In the genomic region with DNA sequence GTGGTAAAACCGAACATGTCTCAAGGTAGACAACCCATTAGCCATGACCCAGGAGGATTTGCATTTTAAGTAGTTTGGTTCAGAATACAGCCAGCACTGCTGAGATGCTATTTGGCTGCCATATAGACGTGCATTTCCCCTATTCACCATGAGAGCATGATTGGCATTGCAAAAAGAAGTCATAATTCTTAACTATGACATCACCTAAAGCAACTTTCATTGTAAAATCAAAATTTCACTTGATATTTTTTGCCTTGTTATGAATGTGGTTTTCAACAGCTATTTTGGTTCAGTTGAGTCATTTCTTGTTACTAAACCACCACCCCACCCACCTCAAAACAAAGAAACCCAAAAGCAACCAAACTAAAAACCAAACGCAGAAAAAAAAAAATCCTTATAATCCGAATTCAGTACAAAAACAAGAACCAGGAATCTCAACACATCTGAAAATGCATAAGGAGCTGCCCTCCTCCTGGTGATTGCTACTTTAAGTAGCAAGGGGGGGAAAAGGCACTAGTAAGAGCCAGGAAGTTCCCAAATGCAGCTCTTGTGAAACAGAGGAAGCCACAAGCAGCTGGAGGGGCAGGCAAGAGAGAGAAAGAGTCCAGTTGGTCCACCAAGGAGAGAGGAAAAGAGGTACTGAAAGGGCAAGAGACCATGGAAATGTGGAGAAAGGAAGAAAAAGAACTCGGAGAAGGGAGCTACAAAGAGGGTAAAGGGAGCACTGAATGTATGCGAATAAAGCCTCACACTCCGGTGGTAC, we compare ENCODE assay signal across 12 cellular contexts. TPM values are rescaled to one million over a fixed set of nuclear protein-coding genes. Genes with fewer than 3 reads are reported as not detected.
DNase-seq lines count a peak whose midpoint lies in the region; ATAC-seq, FAIRE-seq and TF ChIP-seq lines count a peak whose summit lies in the region.
"Had no signal": no experiment of that assay in that cellular context is flagged by ENCODE, and none has a peak within 500 bp of the region (broad histone marks: within the 10 kb centered on the region; RNA-seq: fewer than 3 reads in every experiment).

No MANE protein-coding gene starts in this region.

- H2BK15ac ChIP-seq in mesenchymal stem cell (ENCODE audit: low read depth, poor library complexity, severe bottlenecking) = no peak overlapping the region

- intact Hi-C loops in HepG2 (cut with micrococcal nuclease; ENCODE audit: unreplicated experiment) (no loop called here), right lobe of liver (cut with DNase I) (no loop called here), ascending aorta (cut with DNase I) (no loop called here)

- H3K4ac ChIP-seq in mesenchymal stem cell (ENCODE audit: low read depth in 1 of 2, low read length in 2 of 2) = no peak overlapping the region

- H3K4me1 ChIP-seq in HepG2 (ENCODE audit: insufficient read depth, low read length) (no peaks in the 10 kb centered on the region), right lobe of liver (no peaks in the 10 kb centered on the region), ascending aorta (no peaks in the 10 kb centered on the region), mesenchymal stem cell (ENCODE audit: control insufficient read depth, insufficient read depth, low read depth, low read length) (no peaks in the 10 kb centered on the region), Karpas-422 (ENCODE audit: low read length) (no peaks in the 10 kb centered on the region)
- H3K4me1 ChIP-seq: BE2C had no signal

- H2BK12ac ChIP-seq in mesenchymal stem cell (ENCODE audit: low read length in 2 of 2) = no peak overlapping the region

- CTCF ChIA-PET in HepG2 (lab: Yijun Ruan, JAX; ENCODE audit: low intra/inter-chr PET ratio, low total read pairs) = no interaction called here

- H3K27ac ChIP-seq in HepG2 (ENCODE audit: extremely low read length, insufficient read depth, low read length) = no peak overlapping the region
- no peak overlapping the region for H3K27ac ChIP-seq in right lobe of liver
- H3K27ac ChIP-seq in ascending aorta = peak overlapping the region; percentile 50 to 55
- H3K27ac ChIP-seq in mesenchymal stem cell (ENCODE audit: low read length, poor library complexity, severe bottlenecking) = peak overlapping the region; percentile 44
- no peak overlapping the region for H3K27ac ChIP-seq in Karpas-422 (ENCODE audit: low read length)

- H4K20me1 ChIP-seq in HepG2 (ENCODE audit: insufficient read depth, low read length) (no peaks in the 10 kb centered on the region), Karpas-422 (ENCODE audit: insufficient read depth, low read depth, low read length) (no peaks in the 10 kb centered on the region)

- TF ChIP-seq CTCF in HepG2 (CRISPR knock-in tag; IDR thresholded peaks at IDR 0.05) (no peak), right lobe of liver (IDR thresholded peaks at IDR 0.05) (no peak), ascending aorta (IDR thresholded peaks at IDR 0.05) (no peak)

- H2BK120ac ChIP-seq in mesenchymal stem cell (ENCODE audit: low read depth, low read length) = no peak overlapping the region

- POLR2A ChIA-PET in HepG2 (lab: Yijun Ruan, JAX) = no interaction called here

- H3K9me2 ChIP-seq in Karpas-422 (replicated peaks; ENCODE audit: insufficient read depth, low read length) = no peaks in the 10 kb centered on the region; the same call in 1 of the 2 replicates

- no peak overlapping the region for H2BK5ac ChIP-seq in mesenchymal stem cell (ENCODE audit: low read depth, low read length, poor library complexity, severe bottlenecking)

- H3K9ac ChIP-seq in HepG2 (ENCODE audit: insufficient read depth, low read depth, low read length) (no peak overlapping the region), mesenchymal stem cell (ENCODE audit: low read length) (peak overlapping the region; percentile 83), Karpas-422 (ENCODE audit: low read length) (no peak overlapping the region)

- no peak overlapping the region for H2AK5ac ChIP-seq in mesenchymal stem cell (ENCODE audit: low read length, severe bottlenecking)

- H3K4me3 ChIP-seq in HepG2 (replicated peaks in 1 of 3; ENCODE audit: insufficient read depth in 1 of 3, low read depth in 2 of 3, low read length in 3 of 3) (no peak overlapping the region), right lobe of liver (no peak overlapping the region), ascending aorta (peak overlapping the region; percentile 48 to 67), mesenchymal stem cell (ENCODE audit: insufficient read depth in 1 of 2, low read depth in 1 of 2, low read length in 2 of 2) (peak overlapping the region in 1 of 2 experiments; percentile 78), Karpas-422 (ENCODE audit: low read length) (no peak overlapping the region)

- H3K79me2 ChIP-seq in HepG2 (ENCODE audit: insufficient read depth, low read length) (no peaks in the 10 kb centered on the region), Karpas-422 (ENCODE audit: low read length) (no peaks in the 10 kb centered on the region)

- DNase-seq in HepG2 (ENCODE audit: low spot score) (no peak), right lobe of liver (no peak), ascending aorta (ENCODE audit: low spot score in 2 of 2) (no peak), mesenchymal stem cell (peak; percentile 57), Karpas-422 (no peak), hypothalamus (lab: John Stamatoyannopoulos, UW) (no peak)
- DNase-seq: BE2C, NCI-H2081 treated with DMSO at 0.1 percent for 48 hours, T-helper 17 cell had no signal

- H3K36me3 ChIP-seq in HepG2 (replicated peaks in 1 of 2; ENCODE audit: control insufficient read depth in 1 of 2, insufficient read depth in 2 of 2, low read length in 2 of 2) = no peaks in the 10 kb centered on the region
- H3K36me3 ChIP-seq in right lobe of liver = no peaks in the 10 kb centered on the region
- no peaks in the 10 kb centered on the region for H3K36me3 ChIP-seq in ascending aorta
- no peaks in the 10 kb centered on the region for H3K36me3 ChIP-seq in mesenchymal stem cell (ENCODE audit: control insufficient read depth in 1 of 2, insufficient read depth in 2 of 2, low read depth in 1 of 2, low read length in 2 of 2)
- H3K36me3 ChIP-seq in Karpas-422 (ENCODE audit: insufficient read depth, low read length) = no peaks in the 10 kb centered on the region
- H3K36me3 ChIP-seq: BE2C had no signal

- TF ChIP-seq RAD21 in HepG2 (CRISPR knock-in tag; IDR thresholded peaks at IDR 0.05) = no peak

- H3K4me2 ChIP-seq in HepG2 (ENCODE audit: low read depth, low read length) (no peak overlapping the region), mesenchymal stem cell (ENCODE audit: low read length, poor library complexity, severe bottlenecking) (peak overlapping the region; percentile 77), Karpas-422 (ENCODE audit: low read depth, low read length, poor library complexity, severe bottlenecking) (no peak overlapping the region)

- no peak overlapping the region for H3K14ac ChIP-seq in mesenchymal stem cell (ENCODE audit: low read length in 2 of 2)

- TF ChIP-seq POLR2A in HepG2 (IDR thresholded peaks at IDR 0.05; ENCODE audit: insufficient read depth in 1 of 2, low read depth in 2 of 2, low read length in 2 of 2) (no peak), right lobe of liver (IDR thresholded peaks at IDR 0.05) (no peak)

- no peak for FAIRE-seq in HepG2 (lab: Jason Lieb, UNC)
- FAIRE-seq: endothelial cell of umbilical vein had no signal

- TF ChIP-seq EP300 in HepG2 (IDR thresholded peaks at IDR 0.05; ENCODE audit: low read depth in 2 of 2, low read length in 2 of 2) = no peak
- TF ChIP-seq EP300 in HepG2 (CRISPR knock-in tag; IDR thresholded peaks at IDR 0.05; ENCODE audit: borderline replicate concordance) = no peak

- no peak overlapping the region for H3K23ac ChIP-seq in mesenchymal stem cell (ENCODE audit: low read length in 2 of 2)

- H2AFZ ChIP-seq in HepG2 (ENCODE audit: low read length) (no peak overlapping the region), mesenchymal stem cell (ENCODE audit: low read depth, low read length) (no peak overlapping the region), Karpas-422 (ENCODE audit: low read length) (no peak overlapping the region)

- no peak overlapping the region for H4K91ac ChIP-seq in mesenchymal stem cell (ENCODE audit: low read length)

- BruUV-seq in HepG2 (replicated peaks; lab: Mats Ljungman, UMichigan) = no TSS peak

- 33% methylated on average over 7 of the region's 7 CpGs for WGBS in HepG2 (ENCODE audit: low lambda C conversion rate)
- WGBS in right lobe of liver (ENCODE audit: insufficient coverage, low coverage, low lambda C conversion rate, missing lambda C conversion rate) = 23% methylated on average over 7 of the region's 7 CpGs
- WGBS in mesenchymal stem cell = 33% methylated on average over 1 of the region's 7 CpGs

- H3K27me3 ChIP-seq in HepG2 (ENCODE audit: control insufficient read depth in 1 of 2, insufficient read depth in 2 of 2, low read length in 2 of 2) (no peaks in the 10 kb centered on the region), right lobe of liver (peaks cover 0 to 22% of the 10 kb centered on the region in 2 donors), ascending aorta (no peaks in the 10 kb centered on the region), mesenchymal stem cell (ENCODE audit: control insufficient read depth in 1 of 2, insufficient read depth in 1 of 2, low read length in 2 of 2) (no peaks in the 10 kb centered on the region), Karpas-422 (ENCODE audit: low read length) (no peaks in the 10 kb centered on the region)
- H3K27me3 ChIP-seq: BE2C had no signal

- H3K79me1 ChIP-seq in mesenchymal stem cell (replicated peaks; ENCODE audit: low read length, poor library complexity, severe bottlenecking) = peaks cover 2% of the 10 kb centered on the region

- no peak overlapping the region for H3K18ac ChIP-seq in mesenchymal stem cell (ENCODE audit: low read depth in 1 of 2, low read length in 2 of 2)

- H4K8ac ChIP-seq in mesenchymal stem cell (ENCODE audit: low read length) = no peak overlapping the region

- in situ Hi-C loops in HepG2 (cut with HindIII; ENCODE audit: extremely low pct_ligation_motif_present, low pct_unique_long_range_greater_than_20kb) = no loop called here

- H3K9me3 ChIP-seq in HepG2 (ENCODE audit: low read length) (peaks cover 18% of the 10 kb centered on the region), right lobe of liver (no peaks in the 10 kb centered on the region), ascending aorta (no peaks in the 10 kb centered on the region), mesenchymal stem cell (ENCODE audit: control insufficient read depth, low read length) (no peaks in the 10 kb centered on the region), Karpas-422 (ENCODE audit: low read length) (peaks cover 20% of the 10 kb centered on the region)
- H3K9me3 ChIP-seq: BE2C had no signal

- ATAC-seq in HepG2 (no peak), right lobe of liver (no peak), HG03095 (IDR thresholded peaks at IDR 0.05; ENCODE audit: unreplicated experiment) (no peak), GM21576 (IDR thresholded peaks at IDR 0.05; ENCODE audit: unreplicated experiment) (no peak)
- ATAC-seq: T-helper 17 cell had no signal

RNA-seq across cellular contexts. Expression of a gene that starts 3.1 kb away (rescaled TPM):
- not detected in 2 replicates for total RNA-seq in HepG2 (2016; rRNA removed; fragmentation: Illumina TruSeq; extraction: Trizol)
- not detected in 2 replicates for total RNA-seq in HepG2 (2016; cell fraction: cytosol; rRNA removed; fragmentation: Illumina TruSeq; extraction: Trizol; ENCODE audit: low read depth)
- not detected in 2 replicates for total RNA-seq in HepG2 (2016; cell fraction: insoluble cytoplasmic fraction; rRNA removed; fragmentation: Illumina TruSeq; extraction: Trizol)
- total RNA-seq in HepG2 (2016; cell fraction: membrane; rRNA removed; fragmentation: Illumina TruSeq; extraction: Trizol) = not detected in 2 replicates
- total RNA-seq in HepG2 (2016; cell fraction: nucleus; rRNA removed; fragmentation: Illumina TruSeq; extraction: Trizol) = not detected in 2 replicates
- not detected in 2 replicates for polyA plus RNA-seq in HepG2 (2011; rRNA removed)
- polyA plus RNA-seq in HepG2 (2011; cell fraction: cytosol; rRNA removed) = not detected in 2 replicates
- not detected in 2 replicates for polyA plus RNA-seq in HepG2 (2011; cell fraction: nucleus; rRNA removed)
- polyA plus RNA-seq in HepG2 (2012) = not detected in 2 replicates
- not detected in 2 replicates for polyA plus RNA-seq in HepG2 (2016; cell fraction: cytosol; fragmentation: Illumina TruSeq; extraction: Trizol; ENCODE audit: low read depth)
- polyA plus RNA-seq in HepG2 (2016; cell fraction: insoluble cytoplasmic fraction; fragmentation: Illumina TruSeq; extraction: Trizol; ENCODE audit: low read depth) = not detected in 2 replicates
- not detected in 2 replicates for polyA plus RNA-seq in HepG2 (2016; cell fraction: membrane; fragmentation: Illumina TruSeq; extraction: Trizol; ENCODE audit: low read depth)
- not detected in 2 replicates for polyA plus RNA-seq in HepG2 (2016; cell fraction: nucleus; fragmentation: Illumina TruSeq; extraction: Trizol; ENCODE audit: insufficient read depth, low read depth)
- 7.2 TPM in 1 of 2 replicates, not detected in the other for polyA minus RNA-seq in HepG2 (2011; rRNA and poly(A)+ RNA removed; ENCODE audit: low replicate concordance)
- 0.10 TPM in 1 of 2 replicates, not detected in the other for polyA minus RNA-seq in HepG2 (2011; cell fraction: cytosol; rRNA and poly(A)+ RNA removed)
- polyA minus RNA-seq in HepG2 (2011; cell fraction: nucleus; rRNA and poly(A)+ RNA removed) = not detected in 2 replicates
- under 1 TPM in 5 of 6 experiments, not detected in 1; 0.02 to 0.43 (median 0.09) TPM for total RNA-seq in right lobe of liver
- total RNA-seq in ascending aorta = 2.6 TPM
- polyA plus RNA-seq in mesenchymal stem cell (2013, experiment 1 of 2) = 11.7 TPM
- 11.8 TPM for polyA plus RNA-seq in mesenchymal stem cell (2013, experiment 2 of 2)
- not detected in 2 replicates for total RNA-seq in Karpas-422 (2014; rRNA removed; shearing (Covaris generic); ENCODE audit: low replicate concordance)

Comparison
In these comparisons a context has a peak if more than half of its experiments do, and no peak if none do; other contexts are left out.
1. H3K27ac ChIP-seq: peak in ascending aorta (2 of 2) and mesenchymal stem cell (single experiment); none in HepG2 (single experiment), right lobe of liver (0 of 3) and Karpas-422 (single experiment).
2. H3K4me3 ChIP-seq: peak in ascending aorta (2 of 2); none in HepG2 (0 of 3), right lobe of liver (0 of 3) and Karpas-422 (single experiment).